ENCODE assay signal across 36 cellular contexts in the genomic region with DNA sequence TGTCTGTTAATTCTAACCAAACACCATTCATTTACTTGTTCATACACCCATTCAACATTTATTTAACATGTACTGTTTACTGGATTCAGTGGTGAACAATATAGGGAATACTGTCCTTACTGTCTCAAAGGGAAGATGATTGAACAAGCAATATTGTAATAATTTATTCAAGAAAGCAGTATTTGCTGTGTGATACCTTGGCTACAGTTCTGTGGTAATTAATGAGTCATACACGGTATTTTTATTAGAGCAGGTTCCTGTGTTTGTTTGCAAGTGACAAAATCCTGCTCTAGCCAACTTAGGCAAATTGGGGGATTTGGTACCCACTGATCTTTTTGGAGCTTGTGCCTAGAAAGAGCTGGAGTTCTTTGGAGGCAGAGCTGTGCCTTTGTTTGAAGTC. TPM values are rescaled to one million over a fixed set of nuclear protein-coding genes. Genes with fewer than 3 reads are reported as not detected.
"Had no signal": no experiment of that assay in that cellular context is flagged by ENCODE, and none has a peak within 500 bp of the region (broad histone marks: within the 10 kb centered on the region; RNA-seq: fewer than 3 reads in every experiment).

No MANE protein-coding gene starts in this region.

- H3K4me1 ChIP-seq: ascending aorta had no signal

- H3K4me1 Mint-ChIP-seq: activated B cell treated with CpG ODN at 0.5 μM for 24 hours had no signal

- H3K27me3 Mint-ChIP-seq: activated B cell treated with CpG ODN at 0.5 μM for 24 hours; activated CD4-positive, alpha-beta memory T cell treated with anti-CD3 and anti-CD28 coated beads for 36 hours; activated naive CD4-positive, alpha-beta T cell treated with anti-CD3 and anti-CD28 coated beads, Interleukin-2, amount 50 U/mL, for 24 hours; activated naive CD8-positive, alpha-beta T cell treated with anti-CD3 and anti-CD28 coated beads, Interleukin-2, amount 10 ng/mL, durations not matched to agents 7 days and 5 days; activated T-helper 17 cell treated with anti-CD3 and anti-CD28 coated beads, Interleukin-2, amount 50 U/mL, for 72 hours; central memory CD8-positive, alpha-beta T cell had no signal

- DNase-seq: activated B cell treated with CpG ODN at 0.5 μM for 24 hours; activated CD4-positive, alpha-beta memory T cell treated with anti-CD3 and anti-CD28 coated beads for 36 hours; activated CD4-positive, alpha-beta T cell treated with anti-CD3 and anti-CD28 coated beads for 4 hours; activated CD4-positive, alpha-beta T cell treated with anti-CD3 and anti-CD28 coated beads, Interleukin-2, amount 50 U/mL, for 1 hour; activated CD4-positive, CD25-positive, alpha-beta regulatory T cell treated with anti-CD3 and anti-CD28 coated beads, Interleukin-2, amount 50 U/mL, for 72 hours; activated CD8-positive, alpha-beta memory T cell treated with anti-CD3 and anti-CD28 coated beads, Interleukin-2, amount 50 U/mL, for 4 hours; activated effector memory CD4-positive, alpha-beta T cell treated with anti-CD3 and anti-CD28 coated beads, Interleukin-2, amount 50 U/mL, for 16 hours; activated naive CD4-positive, alpha-beta T cell treated with Interleukin-2 at 50 U/mL for 16 hours; activated naive CD8-positive, alpha-beta T cell treated with anti-CD3 and anti-CD28 coated beads, Interleukin-2, amount 10 ng/mL, durations not matched to agents 7 days and 5 days; activated T-cell treated with anti-CD3 and anti-CD28 coated beads for 4 hours; activated T-cell treated with anti-CD3 and anti-CD28 coated beads, Interleukin-2, amount 50 U/mL, for 72 hours; amygdala; brain microvascular endothelial cell; Kasumi-1; KG1; MM.1S; MV-4-11; NCI-H1092; NCI-H1436 treated with DMSO at 0.1 percent for 48 hours; NCI-H1694 treated with DMSO at 0.1 percent for 48 hours; NCI-H2029; NCI-H510A; NCI-H526; NCI-H748 treated with DMSO at 0.1 percent for 48 hours; NK-92 treated with Interleukin-12 subunit alpha and Interleukin-12 subunit beta, amount 100 ng/mL, for 24 hours; Right ventricle myocardium superior; SW 1271; T-helper 1 cell; T-helper 2 cell; T-helper 9 cell had no signal

- H3K27ac Mint-ChIP-seq: activated B cell treated with CpG ODN at 0.5 μM for 24 hours had no signal

- H3K4me3 Mint-ChIP-seq: activated B cell treated with CpG ODN at 0.5 μM for 24 hours; activated naive CD4-positive, alpha-beta T cell treated with anti-CD3 and anti-CD28 coated beads, Interleukin-2, amount 50 U/mL, for 24 hours; activated naive CD8-positive, alpha-beta T cell treated with anti-CD3 and anti-CD28 coated beads, Interleukin-2, amount 10 ng/mL, durations not matched to agents 7 days and 5 days; central memory CD8-positive, alpha-beta T cell had no signal

- H3K4me3 ChIP-seq: ascending aorta, cardiac muscle cell had no signal

- H3K9me3 ChIP-seq: ascending aorta had no signal

- H3K27ac ChIP-seq: ascending aorta, brain microvascular endothelial cell, VCaP had no signal

- H3K27me3 ChIP-seq: ascending aorta, brain microvascular endothelial cell, cardiac muscle cell had no signal

- H3K9me3 Mint-ChIP-seq: activated B cell treated with CpG ODN at 0.5 μM for 24 hours; activated CD4-positive, alpha-beta memory T cell treated with anti-CD3 and anti-CD28 coated beads for 36 hours; activated naive CD4-positive, alpha-beta T cell treated with anti-CD3 and anti-CD28 coated beads, Interleukin-2, amount 50 U/mL, for 24 hours; activated naive CD8-positive, alpha-beta T cell treated with anti-CD3 and anti-CD28 coated beads, Interleukin-2, amount 10 ng/mL, durations not matched to agents 7 days and 5 days; activated T-cell treated with anti-CD3 and anti-CD28 coated beads, Interleukin-2, amount 50 U/mL, for 72 hours; activated T-helper 17 cell treated with anti-CD3 and anti-CD28 coated beads, Interleukin-2, amount 50 U/mL, for 72 hours; central memory CD8-positive, alpha-beta T cell had no signal

RNA-seq across cellular contexts. Expression of gene PIH1D2, which starts 15.7 kb away (rescaled TPM):
- total RNA-seq: ascending aorta had no signal
